ENCODE assay signal across 1 cellular context in genomic region chr6:133170602-133171001, GRCh38.
TF ChIP-seq lines count a peak whose summit lies in the region.

No MANE protein-coding gene starts in this region.

TF ChIP-seq in SK-N-SH, 30 proteins besides CTCF, POLR2A, EP300 and RAD21 (continued from another document):
- TF ChIP-seq, protein P1, sequence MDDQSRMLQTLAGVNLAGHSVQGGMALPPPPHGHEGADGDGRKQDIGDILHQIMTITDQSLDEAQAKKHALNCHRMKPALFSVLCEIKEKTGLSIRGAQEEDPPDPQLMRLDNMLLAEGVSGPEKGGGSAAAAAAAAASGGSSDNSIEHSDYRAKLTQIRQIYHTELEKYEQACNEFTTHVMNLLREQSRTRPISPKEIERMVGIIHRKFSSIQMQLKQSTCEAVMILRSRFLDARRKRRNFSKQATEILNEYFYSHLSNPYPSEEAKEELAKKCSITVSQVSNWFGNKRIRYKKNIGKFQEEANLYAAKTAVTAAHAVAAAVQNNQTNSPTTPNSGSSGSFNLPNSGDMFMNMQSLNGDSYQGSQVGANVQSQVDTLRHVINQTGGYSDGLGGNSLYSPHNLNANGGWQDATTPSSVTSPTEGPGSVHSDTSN (IDR thresholded peaks at IDR 0.05) = peak; percentile 48
